1 cellular context compared by ENCODE assay signal in genomic region chr10:78768041-78768569, GRCh38.
TF ChIP-seq lines count a peak whose summit lies in the region.

No MANE protein-coding gene starts in this region.

TF ChIP-seq in GM23338, 12 proteins besides CTCF, POLR2A, EP300 and RAD21:
- TF ChIP-seq ZNF462 (CRISPR knock-in tag; IDR thresholded peaks at IDR 0.05) (no peak), EZH2phosphoT487 (IDR thresholded peaks at IDR 0.05; ENCODE audit: unreplicated experiment) (no peak), EZH2 (IDR thresholded peaks at IDR 0.05; ENCODE audit: low read depth, unreplicated experiment) (no peak)
